ENCODE assay signal across 1 cellular context in the genomic region with DNA sequence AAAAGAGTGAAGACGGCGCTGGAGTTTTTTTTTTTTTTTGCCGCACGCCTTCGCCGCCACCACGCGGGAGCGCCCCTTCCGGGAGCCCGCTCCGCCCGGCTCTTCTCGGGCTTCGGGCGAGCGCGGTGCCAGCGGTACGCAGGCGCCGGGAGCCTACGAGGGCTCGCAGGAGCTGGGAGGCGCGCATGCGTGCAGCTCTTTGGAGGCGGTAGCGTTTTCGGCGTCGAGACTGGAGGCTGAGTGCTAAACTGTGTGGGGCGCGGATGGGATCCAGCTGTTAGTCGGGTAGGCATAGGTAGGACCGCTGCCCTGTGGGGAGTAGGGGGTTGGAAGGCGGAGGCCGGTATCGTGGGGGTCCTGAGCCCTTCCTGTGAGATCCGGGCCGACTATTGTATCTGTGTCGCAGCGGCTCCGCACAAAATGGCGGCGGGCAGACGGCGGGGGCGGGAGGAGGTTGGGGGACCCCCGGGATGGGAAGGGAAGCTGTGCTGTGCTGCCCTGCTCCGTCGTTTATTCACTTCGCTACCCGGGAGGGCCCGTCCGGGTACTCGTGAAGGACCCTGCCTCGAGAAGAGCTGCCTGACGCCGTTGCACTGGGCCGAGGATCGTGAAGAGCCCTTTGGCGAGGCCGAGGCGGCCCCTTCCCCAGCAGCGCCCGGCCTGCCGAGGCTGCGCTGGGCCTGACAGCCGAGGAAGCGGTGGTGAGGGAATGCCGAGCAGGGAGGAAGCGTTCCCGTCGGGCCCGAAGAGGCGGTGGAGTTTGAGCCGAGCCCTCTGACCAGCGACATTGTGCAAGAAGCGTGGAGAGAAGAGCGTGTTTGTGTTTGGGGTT.
TF ChIP-seq lines count a peak whose summit lies in the region.

A gene with protein sequence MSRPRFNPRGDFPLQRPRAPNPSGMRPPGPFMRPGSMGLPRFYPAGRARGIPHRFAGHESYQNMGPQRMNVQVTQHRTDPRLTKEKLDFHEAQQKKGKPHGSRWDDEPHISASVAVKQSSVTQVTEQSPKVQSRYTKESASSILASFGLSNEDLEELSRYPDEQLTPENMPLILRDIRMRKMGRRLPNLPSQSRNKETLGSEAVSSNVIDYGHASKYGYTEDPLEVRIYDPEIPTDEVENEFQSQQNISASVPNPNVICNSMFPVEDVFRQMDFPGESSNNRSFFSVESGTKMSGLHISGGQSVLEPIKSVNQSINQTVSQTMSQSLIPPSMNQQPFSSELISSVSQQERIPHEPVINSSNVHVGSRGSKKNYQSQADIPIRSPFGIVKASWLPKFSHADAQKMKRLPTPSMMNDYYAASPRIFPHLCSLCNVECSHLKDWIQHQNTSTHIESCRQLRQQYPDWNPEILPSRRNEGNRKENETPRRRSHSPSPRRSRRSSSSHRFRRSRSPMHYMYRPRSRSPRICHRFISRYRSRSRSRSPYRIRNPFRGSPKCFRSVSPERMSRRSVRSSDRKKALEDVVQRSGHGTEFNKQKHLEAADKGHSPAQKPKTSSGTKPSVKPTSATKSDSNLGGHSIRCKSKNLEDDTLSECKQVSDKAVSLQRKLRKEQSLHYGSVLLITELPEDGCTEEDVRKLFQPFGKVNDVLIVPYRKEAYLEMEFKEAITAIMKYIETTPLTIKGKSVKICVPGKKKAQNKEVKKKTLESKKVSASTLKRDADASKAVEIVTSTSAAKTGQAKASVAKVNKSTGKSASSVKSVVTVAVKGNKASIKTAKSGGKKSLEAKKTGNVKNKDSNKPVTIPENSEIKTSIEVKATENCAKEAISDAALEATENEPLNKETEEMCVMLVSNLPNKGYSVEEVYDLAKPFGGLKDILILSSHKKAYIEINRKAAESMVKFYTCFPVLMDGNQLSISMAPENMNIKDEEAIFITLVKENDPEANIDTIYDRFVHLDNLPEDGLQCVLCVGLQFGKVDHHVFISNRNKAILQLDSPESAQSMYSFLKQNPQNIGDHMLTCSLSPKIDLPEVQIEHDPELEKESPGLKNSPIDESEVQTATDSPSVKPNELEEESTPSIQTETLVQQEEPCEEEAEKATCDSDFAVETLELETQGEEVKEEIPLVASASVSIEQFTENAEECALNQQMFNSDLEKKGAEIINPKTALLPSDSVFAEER (N-terminal part only) (plus strand): TSS at position 202 of the 832 bp plus-strand sequence. CDS start 17,173 bp downstream, outside the sequence.

TF ChIP-seq in SK-N-SH, 30 proteins besides CTCF, POLR2A, EP300 and RAD21:
- TF ChIP-seq RXRA (IDR thresholded peaks at IDR 0.05; ENCODE audit: borderline replicate concordance, low read depth) (no peak), TAF1 (IDR thresholded peaks at IDR 0.05; ENCODE audit: borderline replicate concordance, low read depth, low read length) (peak; percentile 24; the same call in 1 of the 2 replicates), FOXJ3 (CRISPR knock-in tag; IDR thresholded peaks at IDR 0.05) (0 out of 2 replicates have a peak, but pooled peaks have one; percentile 13), RFX5 (IDR thresholded peaks at IDR 0.05; ENCODE audit: low read length) (no peak), YY1 (IDR thresholded peaks at IDR 0.05; ENCODE audit: low read depth) (peak; percentile 86), MXI1 (IDR thresholded peaks at IDR 0.05; ENCODE audit: low read depth, low read length) (peak; percentile 78), RCOR1 (IDR thresholded peaks at IDR 0.05; ENCODE audit: low read length) (peak; percentile 42; the same call in 1 of the 2 replicates), SMC3 (IDR thresholded peaks at IDR 0.05; ENCODE audit: low read depth, low read length) (peak; percentile 30; the same call in 1 of the 2 replicates), MAX (IDR thresholded peaks at IDR 0.05; ENCODE audit: low read depth) (no peak), SIN3A (IDR thresholded peaks at IDR 0.05; ENCODE audit: borderline replicate concordance, low read depth, low read length) (no peak; the same call in 1 of the 2 replicates), POLR2AphosphoS5 (IDR thresholded peaks at IDR 0.05; ENCODE audit: low read depth, low read length) (peak; percentile 94), PBX3 (IDR thresholded peaks at IDR 0.05) (no peak), MEF2A (IDR thresholded peaks at IDR 0.05; ENCODE audit: borderline replicate concordance, low read depth) (no peak), CHD2 (IDR thresholded peaks at IDR 0.05; ENCODE audit: low read length, partially characterized antibody) (no peak), NFIC (IDR thresholded peaks at IDR 0.05; ENCODE audit: borderline replicate concordance) (no peak), EZH2phosphoT487 (IDR thresholded peaks at IDR 0.05; ENCODE audit: borderline replicate concordance, low read depth) (no peak), USF1 (IDR thresholded peaks at IDR 0.05; ENCODE audit: borderline replicate concordance, low read depth) (no peak), NRF1 (IDR thresholded peaks at IDR 0.05; ENCODE audit: low read depth, low read length) (peak; percentile 95), JUND (IDR thresholded peaks at IDR 0.05) (no peak), FOSL2 (IDR thresholded peaks at IDR 0.05; ENCODE audit: borderline replicate concordance, low read depth) (no peak), FOXM1 (IDR thresholded peaks at IDR 0.05; ENCODE audit: low read depth) (no peak), GATA2 (CRISPR knock-in tag; IDR thresholded peaks at IDR 0.05) (no peak), ZBTB33 (IDR thresholded peaks at IDR 0.05; ENCODE audit: borderline replicate concordance, low read depth) (no peak), ELF1 (IDR thresholded peaks at IDR 0.05) (no peak), TEAD4 (IDR thresholded peaks at IDR 0.05; ENCODE audit: borderline replicate concordance, insufficient read depth) (no peak), GABPA (IDR thresholded peaks at IDR 0.05; ENCODE audit: low read depth) (no peak), TCF12 (IDR thresholded peaks at IDR 0.05) (no peak)
- TF ChIP-seq, protein P1, sequence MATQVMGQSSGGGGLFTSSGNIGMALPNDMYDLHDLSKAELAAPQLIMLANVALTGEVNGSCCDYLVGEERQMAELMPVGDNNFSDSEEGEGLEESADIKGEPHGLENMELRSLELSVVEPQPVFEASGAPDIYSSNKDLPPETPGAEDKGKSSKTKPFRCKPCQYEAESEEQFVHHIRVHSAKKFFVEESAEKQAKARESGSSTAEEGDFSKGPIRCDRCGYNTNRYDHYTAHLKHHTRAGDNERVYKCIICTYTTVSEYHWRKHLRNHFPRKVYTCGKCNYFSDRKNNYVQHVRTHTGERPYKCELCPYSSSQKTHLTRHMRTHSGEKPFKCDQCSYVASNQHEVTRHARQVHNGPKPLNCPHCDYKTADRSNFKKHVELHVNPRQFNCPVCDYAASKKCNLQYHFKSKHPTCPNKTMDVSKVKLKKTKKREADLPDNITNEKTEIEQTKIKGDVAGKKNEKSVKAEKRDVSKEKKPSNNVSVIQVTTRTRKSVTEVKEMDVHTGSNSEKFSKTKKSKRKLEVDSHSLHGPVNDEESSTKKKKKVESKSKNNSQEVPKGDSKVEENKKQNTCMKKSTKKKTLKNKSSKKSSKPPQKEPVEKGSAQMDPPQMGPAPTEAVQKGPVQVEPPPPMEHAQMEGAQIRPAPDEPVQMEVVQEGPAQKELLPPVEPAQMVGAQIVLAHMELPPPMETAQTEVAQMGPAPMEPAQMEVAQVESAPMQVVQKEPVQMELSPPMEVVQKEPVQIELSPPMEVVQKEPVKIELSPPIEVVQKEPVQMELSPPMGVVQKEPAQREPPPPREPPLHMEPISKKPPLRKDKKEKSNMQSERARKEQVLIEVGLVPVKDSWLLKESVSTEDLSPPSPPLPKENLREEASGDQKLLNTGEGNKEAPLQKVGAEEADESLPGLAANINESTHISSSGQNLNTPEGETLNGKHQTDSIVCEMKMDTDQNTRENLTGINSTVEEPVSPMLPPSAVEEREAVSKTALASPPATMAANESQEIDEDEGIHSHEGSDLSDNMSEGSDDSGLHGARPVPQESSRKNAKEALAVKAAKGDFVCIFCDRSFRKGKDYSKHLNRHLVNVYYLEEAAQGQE (IDR thresholded peaks at IDR 0.05; ENCODE audit: low read depth, low read length): no peak
- TF ChIP-seq, protein P2, sequence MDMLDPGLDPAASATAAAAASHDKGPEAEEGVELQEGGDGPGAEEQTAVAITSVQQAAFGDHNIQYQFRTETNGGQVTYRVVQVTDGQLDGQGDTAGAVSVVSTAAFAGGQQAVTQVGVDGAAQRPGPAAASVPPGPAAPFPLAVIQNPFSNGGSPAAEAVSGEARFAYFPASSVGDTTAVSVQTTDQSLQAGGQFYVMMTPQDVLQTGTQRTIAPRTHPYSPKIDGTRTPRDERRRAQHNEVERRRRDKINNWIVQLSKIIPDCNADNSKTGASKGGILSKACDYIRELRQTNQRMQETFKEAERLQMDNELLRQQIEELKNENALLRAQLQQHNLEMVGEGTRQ (IDR thresholded peaks at IDR 0.05; ENCODE audit: borderline replicate concordance, low read depth, low read length): no peak
- TF ChIP-seq, protein P3, sequence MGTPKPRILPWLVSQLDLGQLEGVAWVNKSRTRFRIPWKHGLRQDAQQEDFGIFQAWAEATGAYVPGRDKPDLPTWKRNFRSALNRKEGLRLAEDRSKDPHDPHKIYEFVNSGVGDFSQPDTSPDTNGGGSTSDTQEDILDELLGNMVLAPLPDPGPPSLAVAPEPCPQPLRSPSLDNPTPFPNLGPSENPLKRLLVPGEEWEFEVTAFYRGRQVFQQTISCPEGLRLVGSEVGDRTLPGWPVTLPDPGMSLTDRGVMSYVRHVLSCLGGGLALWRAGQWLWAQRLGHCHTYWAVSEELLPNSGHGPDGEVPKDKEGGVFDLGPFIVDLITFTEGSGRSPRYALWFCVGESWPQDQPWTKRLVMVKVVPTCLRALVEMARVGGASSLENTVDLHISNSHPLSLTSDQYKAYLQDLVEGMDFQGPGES (IDR thresholded peaks at IDR 0.05; ENCODE audit: low read depth, low read length): no peak
